Comparison of ENCODE assay signal across 15 cellular contexts in genomic region chr20:60013296-60014142, GRCh38. TPM values are rescaled to one million over a fixed set of nuclear protein-coding genes. Genes with fewer than 3 reads are reported as not detected.
"Had no signal": no experiment of that assay in that cellular context is flagged by ENCODE, and none has a peak within 500 bp of the region (broad histone marks: within the 10 kb centered on the region; RNA-seq: fewer than 3 reads in every experiment).

No MANE protein-coding gene starts in this region.

- FAIRE-seq: TTC549 had no signal

- H3K36me3 ChIP-seq: breast epithelium, suprapubic skin had no signal

- DNase-seq: activated CD4-positive, alpha-beta T cell treated with anti-CD3 and anti-CD28 coated beads, Interleukin-2, amount 10 ng/mL, durations not matched to agents 7 days and 5 days; activated CD4-positive, CD25-positive, alpha-beta regulatory T cell; activated CD8-positive, alpha-beta memory T cell treated with anti-CD3 and anti-CD28 coated beads for 24 hours; activated naive CD8-positive, alpha-beta T cell treated with anti-CD3 and anti-CD28 coated beads for 36 hours; anterior cingulate cortex; erythroblast; mesendoderm; nephron progenitor cell; occipital lobe; right cardiac atrium; stimulated activated naive CD8-positive, alpha-beta T cell treated with anti-CD3 and anti-CD28 coated beads, Interleukin-15, Interleukin-2, amounts not matched to agents 100 U/mL and 50 U/mL, for 24 hours had no signal

- H3K9me3 ChIP-seq: suprapubic skin had no signal

- H3K27me3 ChIP-seq: breast epithelium, suprapubic skin had no signal

- H3K27ac ChIP-seq: breast epithelium, suprapubic skin had no signal

- ATAC-seq: right cardiac atrium; stimulated activated naive CD8-positive, alpha-beta T cell treated with anti-CD3 and anti-CD28 coated beads, Interleukin-15, Interleukin-2, amounts not matched to agents 100 U/mL and 50 U/mL, for 24 hours had no signal

- H3K4me3 ChIP-seq: breast epithelium, suprapubic skin had no signal

- H3K4me1 ChIP-seq: breast epithelium, suprapubic skin had no signal

RNA-seq across cellular contexts. Expression of gene CDH26, which starts 55.3 kb away (rescaled TPM):
- total RNA-seq: chondrocyte had no signal
